Comparison of ENCODE assay signal across 1 cellular context in the genomic region with DNA sequence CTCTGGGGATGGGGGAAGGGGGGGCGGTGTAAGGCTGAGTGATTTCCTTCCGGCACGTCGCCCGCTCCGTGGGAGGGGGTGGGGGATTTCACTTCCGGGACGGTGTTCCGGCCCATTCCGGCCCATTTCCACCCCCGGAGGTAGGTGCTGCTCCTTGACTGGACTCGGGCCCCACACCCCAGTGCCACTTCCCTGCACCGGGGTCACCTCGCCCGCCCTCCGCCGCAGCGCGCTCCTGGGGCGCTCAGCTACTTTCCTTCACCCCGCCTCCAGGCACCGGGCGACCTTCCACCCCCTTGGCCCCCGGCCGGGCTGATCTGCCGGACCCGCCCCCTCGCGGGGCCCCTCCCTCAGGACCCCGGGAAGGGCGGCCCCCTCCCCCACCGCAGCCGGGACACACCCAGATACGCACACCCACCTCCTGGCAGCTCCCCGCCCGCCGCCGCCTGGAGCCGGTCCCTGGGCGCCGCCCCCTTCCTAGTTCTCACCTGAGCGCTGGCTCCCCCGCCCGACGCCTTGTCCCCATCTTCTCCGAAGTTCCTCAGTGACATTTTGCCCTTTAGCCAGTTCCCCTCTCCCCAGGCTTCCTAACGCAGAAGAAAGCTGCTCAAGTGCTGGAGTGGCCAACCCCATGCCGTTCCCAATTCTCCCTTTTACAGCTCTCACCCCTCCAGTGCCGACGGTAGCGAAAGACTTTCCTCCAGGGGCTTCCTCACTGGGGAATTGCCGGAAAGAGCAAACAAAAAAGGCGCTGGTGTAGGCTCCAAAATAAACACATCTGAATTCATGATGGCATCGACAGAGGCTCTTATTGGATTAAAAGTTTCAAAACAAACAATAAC.
TF ChIP-seq lines count a peak whose summit lies in the region.

A gene with protein sequence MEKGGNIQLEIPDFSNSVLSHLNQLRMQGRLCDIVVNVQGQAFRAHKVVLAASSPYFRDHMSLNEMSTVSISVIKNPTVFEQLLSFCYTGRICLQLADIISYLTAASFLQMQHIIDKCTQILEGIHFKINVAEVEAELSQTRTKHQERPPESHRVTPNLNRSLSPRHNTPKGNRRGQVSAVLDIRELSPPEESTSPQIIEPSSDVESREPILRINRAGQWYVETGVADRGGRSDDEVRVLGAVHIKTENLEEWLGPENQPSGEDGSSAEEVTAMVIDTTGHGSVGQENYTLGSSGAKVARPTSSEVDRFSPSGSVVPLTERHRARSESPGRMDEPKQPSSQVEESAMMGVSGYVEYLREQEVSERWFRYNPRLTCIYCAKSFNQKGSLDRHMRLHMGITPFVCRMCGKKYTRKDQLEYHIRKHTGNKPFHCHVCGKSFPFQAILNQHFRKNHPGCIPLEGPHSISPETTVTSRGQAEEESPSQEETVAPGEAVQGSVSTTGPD (plus strand): TSS at position 115 of the 842 bp plus-strand sequence. CDS start 1,846 bp downstream, outside the sequence.

TF ChIP-seq in HepG2, 621 proteins besides CTCF, POLR2A, EP300 and RAD21 (continued from another document and continues in another):
- peak; percentile 16; the same call in 1 of the 2 replicates for TF ChIP-seq FOXO1 (CRISPR knock-in tag; IDR thresholded peaks at IDR 0.05)
- 0 out of 2 replicates have a peak, but pooled peaks have one; percentile 48 for TF ChIP-seq CHD2 (IDR thresholded peaks at IDR 0.05; ENCODE audit: low read depth, low read length)
- TF ChIP-seq, protein P1, sequence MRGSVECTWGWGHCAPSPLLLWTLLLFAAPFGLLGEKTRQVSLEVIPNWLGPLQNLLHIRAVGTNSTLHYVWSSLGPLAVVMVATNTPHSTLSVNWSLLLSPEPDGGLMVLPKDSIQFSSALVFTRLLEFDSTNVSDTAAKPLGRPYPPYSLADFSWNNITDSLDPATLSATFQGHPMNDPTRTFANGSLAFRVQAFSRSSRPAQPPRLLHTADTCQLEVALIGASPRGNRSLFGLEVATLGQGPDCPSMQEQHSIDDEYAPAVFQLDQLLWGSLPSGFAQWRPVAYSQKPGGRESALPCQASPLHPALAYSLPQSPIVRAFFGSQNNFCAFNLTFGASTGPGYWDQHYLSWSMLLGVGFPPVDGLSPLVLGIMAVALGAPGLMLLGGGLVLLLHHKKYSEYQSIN (CRISPR knock-in tag; IDR thresholded peaks at IDR 0.05; ENCODE audit: borderline replicate concordance) = no peak
- peak; percentile 86 for TF ChIP-seq ETV5 (CRISPR knock-in tag; IDR thresholded peaks at IDR 0.05; ENCODE audit: borderline replicate concordance)
- TF ChIP-seq KLF6 (CRISPR knock-in tag; IDR thresholded peaks at IDR 0.05) = 0 out of 2 replicates have a peak, but pooled peaks have one; percentile 46
- TF ChIP-seq ZNF552 (CRISPR knock-in tag; IDR thresholded peaks at IDR 0.05; ENCODE audit: borderline replicate concordance) = no peak
- TF ChIP-seq ZNF350 (CRISPR knock-in tag; IDR thresholded peaks at IDR 0.05; ENCODE audit: borderline replicate concordance, low read depth) = 0 out of 2 replicates have a peak, but pooled peaks have one; percentile 9
- TF ChIP-seq TEAD3 (CRISPR knock-in tag; optimal IDR thresholded peaks at IDR 0.05; ENCODE audit: borderline replicate concordance) = peak; percentile 23
- TF ChIP-seq FOXA1 (IDR thresholded peaks at IDR 0.05) = no peak
- TF ChIP-seq FOXA1 (CRISPR knock-in tag; IDR thresholded peaks at IDR 0.05) = no peak
- TF ChIP-seq BCL3 (CRISPR knock-in tag; IDR thresholded peaks at IDR 0.05) = peak; percentile 34; the same call in 1 of the 2 replicates
- TF ChIP-seq GABPA (IDR thresholded peaks at IDR 0.05; ENCODE audit: low read depth, low read length) = peak; percentile 91
- peak; percentile 94 for TF ChIP-seq GABPA (CRISPR knock-in tag; IDR thresholded peaks at IDR 0.05; ENCODE audit: low read depth)
- TF ChIP-seq ZBTB7A (CRISPR knock-in tag; IDR thresholded peaks at IDR 0.05) = peak; percentile 62; the same call in 1 of the 2 replicates
- no peak for TF ChIP-seq FOXK2 (IDR thresholded peaks at IDR 0.05)
- peak; percentile 47 for TF ChIP-seq ELF1 (CRISPR knock-in tag; IDR thresholded peaks at IDR 0.05)
- peak; percentile 83 for TF ChIP-seq RXRA (CRISPR knock-in tag; IDR thresholded peaks at IDR 0.05)
- TF ChIP-seq YEATS2 (CRISPR knock-in tag; IDR thresholded peaks at IDR 0.05; ENCODE audit: borderline replicate concordance) = no peak
- TF ChIP-seq, protein P2, sequence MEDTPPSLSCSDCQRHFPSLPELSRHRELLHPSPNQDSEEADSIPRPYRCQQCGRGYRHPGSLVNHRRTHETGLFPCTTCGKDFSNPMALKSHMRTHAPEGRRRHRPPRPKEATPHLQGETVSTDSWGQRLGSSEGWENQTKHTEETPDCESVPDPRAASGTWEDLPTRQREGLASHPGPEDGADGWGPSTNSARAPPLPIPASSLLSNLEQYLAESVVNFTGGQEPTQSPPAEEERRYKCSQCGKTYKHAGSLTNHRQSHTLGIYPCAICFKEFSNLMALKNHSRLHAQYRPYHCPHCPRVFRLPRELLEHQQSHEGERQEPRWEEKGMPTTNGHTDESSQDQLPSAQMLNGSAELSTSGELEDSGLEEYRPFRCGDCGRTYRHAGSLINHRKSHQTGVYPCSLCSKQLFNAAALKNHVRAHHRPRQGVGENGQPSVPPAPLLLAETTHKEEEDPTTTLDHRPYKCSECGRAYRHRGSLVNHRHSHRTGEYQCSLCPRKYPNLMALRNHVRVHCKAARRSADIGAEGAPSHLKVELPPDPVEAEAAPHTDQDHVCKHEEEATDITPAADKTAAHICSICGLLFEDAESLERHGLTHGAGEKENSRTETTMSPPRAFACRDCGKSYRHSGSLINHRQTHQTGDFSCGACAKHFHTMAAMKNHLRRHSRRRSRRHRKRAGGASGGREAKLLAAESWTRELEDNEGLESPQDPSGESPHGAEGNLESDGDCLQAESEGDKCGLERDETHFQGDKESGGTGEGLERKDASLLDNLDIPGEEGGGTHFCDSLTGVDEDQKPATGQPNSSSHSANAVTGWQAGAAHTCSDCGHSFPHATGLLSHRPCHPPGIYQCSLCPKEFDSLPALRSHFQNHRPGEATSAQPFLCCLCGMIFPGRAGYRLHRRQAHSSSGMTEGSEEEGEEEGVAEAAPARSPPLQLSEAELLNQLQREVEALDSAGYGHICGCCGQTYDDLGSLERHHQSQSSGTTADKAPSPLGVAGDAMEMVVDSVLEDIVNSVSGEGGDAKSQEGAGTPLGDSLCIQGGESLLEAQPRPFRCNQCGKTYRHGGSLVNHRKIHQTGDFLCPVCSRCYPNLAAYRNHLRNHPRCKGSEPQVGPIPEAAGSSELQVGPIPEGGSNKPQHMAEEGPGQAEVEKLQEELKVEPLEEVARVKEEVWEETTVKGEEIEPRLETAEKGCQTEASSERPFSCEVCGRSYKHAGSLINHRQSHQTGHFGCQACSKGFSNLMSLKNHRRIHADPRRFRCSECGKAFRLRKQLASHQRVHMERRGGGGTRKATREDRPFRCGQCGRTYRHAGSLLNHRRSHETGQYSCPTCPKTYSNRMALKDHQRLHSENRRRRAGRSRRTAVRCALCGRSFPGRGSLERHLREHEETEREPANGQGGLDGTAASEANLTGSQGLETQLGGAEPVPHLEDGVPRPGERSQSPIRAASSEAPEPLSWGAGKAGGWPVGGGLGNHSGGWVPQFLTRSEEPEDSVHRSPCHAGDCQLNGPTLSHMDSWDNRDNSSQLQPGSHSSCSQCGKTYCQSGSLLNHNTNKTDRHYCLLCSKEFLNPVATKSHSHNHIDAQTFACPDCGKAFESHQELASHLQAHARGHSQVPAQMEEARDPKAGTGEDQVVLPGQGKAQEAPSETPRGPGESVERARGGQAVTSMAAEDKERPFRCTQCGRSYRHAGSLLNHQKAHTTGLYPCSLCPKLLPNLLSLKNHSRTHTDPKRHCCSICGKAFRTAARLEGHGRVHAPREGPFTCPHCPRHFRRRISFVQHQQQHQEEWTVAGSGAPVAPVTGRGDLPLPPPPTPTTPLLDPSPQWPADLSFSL (CRISPR knock-in tag; IDR thresholded peaks at IDR 0.05) = 0 out of 2 replicates have a peak, but pooled peaks have one; percentile 36
- TF ChIP-seq HES4 (CRISPR knock-in tag; IDR thresholded peaks at IDR 0.05; ENCODE audit: borderline replicate concordance) = peak; percentile 56; the same call in 1 of the 2 replicates
- no peak for TF ChIP-seq ZNF121 (CRISPR knock-in tag; IDR thresholded peaks at IDR 0.05)
- TF ChIP-seq CBX5 (CRISPR knock-in tag; IDR thresholded peaks at IDR 0.05; ENCODE audit: borderline replicate concordance) = peak; percentile 9; the same call in 1 of the 2 replicates
- 0 out of 2 replicates have a peak, but pooled peaks have one; percentile 49 for TF ChIP-seq ZBTB7B (CRISPR knock-in tag; IDR thresholded peaks at IDR 0.05)
- peak; percentile 25; the same call in 1 of the 2 replicates for TF ChIP-seq JUND (CRISPR knock-in tag; IDR thresholded peaks at IDR 0.05)
- peak; percentile 15 for TF ChIP-seq ZNF883 (CRISPR knock-in tag; IDR thresholded peaks at IDR 0.05; ENCODE audit: not compliant biosample characterization)
- no peak for TF ChIP-seq PCBP2 (optimal IDR thresholded peaks at IDR 0.05; ENCODE audit: low read depth, low read length, poor library complexity, severe bottlenecking)
- TF ChIP-seq TBX2 (CRISPR knock-in tag; IDR thresholded peaks at IDR 0.05; ENCODE audit: borderline replicate concordance) = peak; percentile 74
- no peak for TF ChIP-seq RBM22 (optimal IDR thresholded peaks at IDR 0.05; ENCODE audit: low read length)
- TF ChIP-seq THAP11 (CRISPR knock-in tag; IDR thresholded peaks at IDR 0.05) = peak; percentile 83
- TF ChIP-seq, protein P3, sequence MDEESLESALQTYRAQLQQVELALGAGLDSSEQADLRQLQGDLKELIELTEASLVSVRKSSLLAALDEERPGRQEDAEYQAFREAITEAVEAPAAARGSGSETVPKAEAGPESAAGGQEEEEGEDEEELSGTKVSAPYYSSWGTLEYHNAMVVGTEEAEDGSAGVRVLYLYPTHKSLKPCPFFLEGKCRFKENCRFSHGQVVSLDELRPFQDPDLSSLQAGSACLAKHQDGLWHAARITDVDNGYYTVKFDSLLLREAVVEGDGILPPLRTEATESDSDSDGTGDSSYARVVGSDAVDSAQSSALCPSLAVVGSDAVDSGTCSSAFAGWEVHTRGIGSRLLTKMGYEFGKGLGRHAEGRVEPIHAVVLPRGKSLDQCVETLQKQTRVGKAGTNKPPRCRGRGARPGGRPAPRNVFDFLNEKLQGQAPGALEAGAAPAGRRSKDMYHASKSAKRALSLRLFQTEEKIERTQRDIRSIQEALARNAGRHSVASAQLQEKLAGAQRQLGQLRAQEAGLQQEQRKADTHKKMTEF (CRISPR knock-in tag; IDR thresholded peaks at IDR 0.05) = peak; percentile 74; the same call in 1 of the 2 replicates
- TF ChIP-seq ZNF772 (CRISPR knock-in tag; IDR thresholded peaks at IDR 0.05) = no peak
- no peak for TF ChIP-seq RNF2 (conservative IDR thresholded peaks at IDR 0.05; ENCODE audit: low read depth)
- no peak; the same call in 1 of the 2 replicates for TF ChIP-seq ZNF576 (CRISPR knock-in tag; IDR thresholded peaks at IDR 0.05)
- TF ChIP-seq ZNF782 (CRISPR knock-in tag; IDR thresholded peaks at IDR 0.05; ENCODE audit: borderline replicate concordance) = peak; percentile 26; the same call in 1 of the 2 replicates
- TF ChIP-seq ZNF704 (CRISPR knock-in tag; IDR thresholded peaks at IDR 0.05; ENCODE audit: borderline replicate concordance) = 0 out of 2 replicates have a peak, but pooled peaks have one; percentile 16
- TF ChIP-seq HNRNPH1 (optimal IDR thresholded peaks at IDR 0.05; ENCODE audit: low read depth, low read length) = no peak
- TF ChIP-seq PHF5A (CRISPR knock-in tag; IDR thresholded peaks at IDR 0.05; ENCODE audit: low read depth, unreplicated experiment) = peak; percentile 19
- no peak for TF ChIP-seq ZNF749 (CRISPR knock-in tag; IDR thresholded peaks at IDR 0.05; ENCODE audit: borderline replicate concordance)
- TF ChIP-seq CEBPG (CRISPR knock-in tag; IDR thresholded peaks at IDR 0.05) = no peak
- TF ChIP-seq ZNF180 (CRISPR knock-in tag; IDR thresholded peaks at IDR 0.05; ENCODE audit: borderline replicate concordance, low read depth) = no peak
- TF ChIP-seq DMAP1 (CRISPR knock-in tag; IDR thresholded peaks at IDR 0.05) = 0 out of 2 replicates have a peak, but pooled peaks have one; percentile 7
- 0 out of 2 replicates have a peak, but pooled peaks have one; percentile 88 for TF ChIP-seq PCBP1 (IDR thresholded peaks at IDR 0.05; ENCODE audit: borderline replicate concordance, low read depth, low read length)
- TF ChIP-seq FOXA3 (CRISPR knock-in tag; IDR thresholded peaks at IDR 0.05) = peak; percentile 16; the same call in 1 of the 2 replicates
- TF ChIP-seq RBFOX2 (IDR thresholded peaks at IDR 0.05; ENCODE audit: low read depth, low read length) = peak; percentile 84
